13 cellular contexts compared by ENCODE assay signal in the genomic region with DNA sequence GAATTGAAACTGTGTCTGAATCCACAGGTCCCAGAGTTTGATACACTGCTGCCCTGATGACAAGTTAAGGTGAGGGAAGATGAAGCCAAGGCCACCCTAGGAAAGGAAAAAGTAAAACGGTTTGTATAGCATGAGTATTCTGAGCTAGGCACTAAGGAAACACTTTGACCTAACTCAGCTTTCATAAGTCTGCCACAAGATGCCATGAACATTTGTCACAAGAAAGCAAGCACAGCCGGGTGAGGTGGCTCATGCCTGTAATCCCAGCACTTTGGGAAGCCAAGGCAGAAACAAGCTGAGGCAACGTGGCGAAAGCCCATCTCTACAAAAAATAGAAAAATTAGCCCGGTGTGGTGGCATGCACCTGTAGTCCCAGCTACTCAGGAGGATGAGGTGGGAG. TPM values are rescaled to one million over a fixed set of nuclear protein-coding genes. Genes with fewer than 3 reads are reported as not detected.
DNase-seq lines count a peak whose midpoint lies in the region; ATAC-seq, FAIRE-seq and TF ChIP-seq lines count a peak whose summit lies in the region.
"Had no signal": no experiment of that assay in that cellular context is flagged by ENCODE, and none has a peak within 500 bp of the region (broad histone marks: within the 10 kb centered on the region; RNA-seq: fewer than 3 reads in every experiment).

No MANE protein-coding gene starts in this region.

- H3K4me1 Mint-ChIP-seq in activated naive CD4-positive, alpha-beta T cell treated with anti-CD3 and anti-CD28 coated beads for 36 hours (ENCODE audit: low read depth) = peaks cover 35% of the 10 kb centered on the region
- peaks cover 36% of the 10 kb centered on the region for H3K4me1 Mint-ChIP-seq in nephron progenitor cell

- peaks cover 8 to 9% of the 10 kb centered on the region in 2 donors for H3K4me1 ChIP-seq in small intestine (ENCODE audit: control insufficient read depth in 2 of 2, insufficient read depth in 1 of 2, low read depth in 1 of 2, low read length in 1 of 2)

- H3K9me3 Mint-ChIP-seq in activated naive CD4-positive, alpha-beta T cell treated with anti-CD3 and anti-CD28 coated beads for 36 hours = no peaks in the 10 kb centered on the region
- H3K9me3 Mint-ChIP-seq in nephron progenitor cell = no peaks in the 10 kb centered on the region

- WGBS in small intestine, 3 donors = 85 to 90% (median 86%) methylated on average over 5 of the region's 5 CpGs

- CTCF ChIA-PET in activated naive CD4-positive, alpha-beta T cell treated with anti-CD3 and anti-CD28 coated beads for 36 hours (lab: Charles Lee) = interaction anchor here (0.7 to 2.2 kb wide), 2 partner anchors 114 to 204 kb away, joined by 4 to 9 read pairs; no protein-coding TSS in a partner anchor

- H3K27ac ChIP-seq in small intestine (ENCODE audit: low read depth in 1 of 2, low read length in 1 of 2) (no peak overlapping the region), WERI-Rb-1 (no peak overlapping the region)

- H3K36me3 ChIP-seq in small intestine (ENCODE audit: control insufficient read depth in 2 of 2, insufficient read depth in 2 of 2, low read length in 2 of 2) = no peaks in the 10 kb centered on the region
- H3K36me3 ChIP-seq in WERI-Rb-1 = peaks cover 2% of the 10 kb centered on the region; the same call in 1 of the 2 replicates

- FAIRE-seq in small intestine (lab: Jason Lieb, UNC) = no peak
- FAIRE-seq: K562 had no signal

- H3K27me3 Mint-ChIP-seq in activated naive CD4-positive, alpha-beta T cell treated with anti-CD3 and anti-CD28 coated beads for 36 hours (ENCODE audit: low read depth) = no peaks in the 10 kb centered on the region
- H3K27me3 Mint-ChIP-seq in nephron progenitor cell (ENCODE audit: low read depth, poor library complexity) = no peaks in the 10 kb centered on the region

- H3K4me3 Mint-ChIP-seq in activated naive CD4-positive, alpha-beta T cell treated with anti-CD3 and anti-CD28 coated beads for 36 hours = no peak overlapping the region
- no peak overlapping the region for H3K4me3 Mint-ChIP-seq in nephron progenitor cell

- H3K27me3 ChIP-seq in small intestine (ENCODE audit: control insufficient read depth in 2 of 2, insufficient read depth in 2 of 2, low read length in 2 of 2) = no peaks in the 10 kb centered on the region
- no peaks in the 10 kb centered on the region for H3K27me3 ChIP-seq in WERI-Rb-1 (ENCODE audit: insufficient read depth, low read depth, severe bottlenecking)
- H3K27me3 ChIP-seq: BLaER1 had no signal

- H3K36me3 Mint-ChIP-seq in activated naive CD4-positive, alpha-beta T cell treated with anti-CD3 and anti-CD28 coated beads for 36 hours (ENCODE audit: low read depth) = peaks cover 5% of the 10 kb centered on the region
- peaks cover 58% of the 10 kb centered on the region for H3K36me3 Mint-ChIP-seq in nephron progenitor cell (ENCODE audit: low read depth)

- intact Hi-C loops in activated naive CD4-positive, alpha-beta T cell treated with anti-CD3 and anti-CD28 coated beads for 36 hours (cut with micrococcal nuclease) = no loop called here

- TF ChIP-seq CTCF in nephron progenitor cell (IDR thresholded peaks at IDR 0.05) (no peak), WERI-Rb-1 (IDR thresholded peaks at IDR 0.05; ENCODE audit: low read depth, low read length) (no peak)

- H3K27ac Mint-ChIP-seq in activated naive CD4-positive, alpha-beta T cell treated with anti-CD3 and anti-CD28 coated beads for 36 hours = peak overlapping the region; percentile 95
- no peak overlapping the region for H3K27ac Mint-ChIP-seq in nephron progenitor cell

- H3K9me3 ChIP-seq in small intestine (ENCODE audit: control insufficient read depth, low read depth) (no peaks in the 10 kb centered on the region), WERI-Rb-1 (ENCODE audit: severe bottlenecking) (no peaks in the 10 kb centered on the region)

- peak; percentile 20; the same call in 1 of the 3 replicates for ATAC-seq in SK-N-SH treated with all-trans-retinoic acid at 6 μM for 48 hours
- peak; percentile 57 for ATAC-seq in esophagus mucosa
- ATAC-seq: K562 had no signal

- no peak overlapping the region for H3K4me3 ChIP-seq in small intestine (ENCODE audit: low read depth in 1 of 2, low read length in 2 of 2)
- H3K4me3 ChIP-seq in WERI-Rb-1 (ENCODE audit: low read depth, low read length) = no peak overlapping the region
- H3K4me3 ChIP-seq: BLaER1, K562 had no signal

- DNase-seq in activated naive CD4-positive, alpha-beta T cell treated with anti-CD3 and anti-CD28 coated beads for 36 hours = no peak
- DNase-seq in activated naive CD4-positive, alpha-beta T cell treated with anti-CD3 and anti-CD28 coated beads, Interleukin-2, amount 50 U/mL, for 16 hours = no peak
- peak; percentile 35 for DNase-seq in small intestine
- DNase-seq in nephron progenitor cell = no peak
- no peak for DNase-seq in hippocampal formation (lab: John Stamatoyannopoulos, UW)
- DNase-seq in WERI-Rb-1 = no peak
- DNase-seq: effector CD8-positive, alpha-beta T cell; nucleus accumbens; stimulated activated CD4-positive, alpha-beta T cell treated with anti-CD3 and anti-CD28 coated beads, Interleukin-4, amount 100 ng/mL, for 24 hours had no signal

TF ChIP-seq in SK-N-SH treated with all-trans-retinoic acid at 6 μM for 48 hours, 23 proteins besides CTCF, POLR2A, EP300 and RAD21:
- no peak for TF ChIP-seq GLIS3 (CRISPR knock-in tag; IDR thresholded peaks at IDR 0.05)
- no peak for TF ChIP-seq ZFP3 (CRISPR knock-in tag; IDR thresholded peaks at IDR 0.05)
- no peak for TF ChIP-seq ARNTL (CRISPR knock-in tag; IDR thresholded peaks at IDR 0.05; ENCODE audit: borderline replicate concordance, low read depth)

RNA-seq across cellular contexts. Expression of a gene that starts 34.2 kb away (rescaled TPM):
- 1 to 10 TPM; 7.2 to 7.9 TPM for total RNA-seq in activated naive CD4-positive, alpha-beta T cell treated with anti-CD3 and anti-CD28 coated beads for 36 hours
- 29.1 TPM for total RNA-seq in esophagus mucosa
- 10 to 100 TPM in 1 of 3 donors, 1 to 10 TPM in 2; 2.7 to 19.1 (median 2.9) TPM for polyA plus RNA-seq in small intestine
